ENCODE assay signal across 19 cellular contexts in the genomic region with DNA sequence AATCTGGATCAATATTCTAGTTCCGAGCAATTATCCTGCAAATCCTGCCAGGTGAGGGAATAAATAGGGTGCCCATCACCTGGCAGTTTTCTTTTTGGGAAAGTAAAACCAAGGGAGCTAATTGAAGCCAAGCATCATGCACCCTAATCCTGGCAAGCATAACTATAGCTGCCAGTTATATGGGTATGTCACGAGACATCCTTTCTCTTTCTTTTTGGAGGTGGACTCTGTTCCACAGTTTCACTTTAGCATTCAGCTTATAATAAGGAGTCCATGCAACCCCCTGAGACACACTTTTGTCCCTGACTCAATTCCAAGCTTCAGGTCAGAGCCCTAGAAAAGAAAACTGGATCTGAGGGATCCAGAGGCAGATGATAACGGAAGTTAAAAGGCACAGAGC.
"Had no signal": no experiment of that assay in that cellular context is flagged by ENCODE, and none has a peak within 500 bp of the region (broad histone marks: within the 10 kb centered on the region; RNA-seq: fewer than 3 reads in every experiment).

No MANE protein-coding gene starts in this region.

- H3K27ac Mint-ChIP-seq: dendritic cell treated with granulocyte-macrophage colony-stimulating factor and Interleukin-4, amounts not matched to agents 40 ng/mL and 50 ng/mL, for 4 days; effector memory CD8-positive, alpha-beta T cell; nephron; type B pancreatic cell had no signal

- ATAC-seq: effector memory CD8-positive, alpha-beta T cell; gastrocnemius medialis had no signal

- H3K27ac ChIP-seq: epithelial cell of prostate, esophagus muscularis mucosa, gastrocnemius medialis, sigmoid colon, skin epidermis, stomach, uterus had no signal

- H3K36me3 ChIP-seq: esophagus muscularis mucosa, gastrocnemius medialis, left lung, sigmoid colon, stomach, uterus had no signal

- H3K36me3 Mint-ChIP-seq: type B pancreatic cell had no signal

- H3K4me3 Mint-ChIP-seq: dendritic cell treated with granulocyte-macrophage colony-stimulating factor and Interleukin-4, amounts not matched to agents 40 ng/mL and 50 ng/mL, for 4 days; effector memory CD8-positive, alpha-beta T cell; nephron; type B pancreatic cell had no signal

- H3K9me3 Mint-ChIP-seq: dendritic cell treated with granulocyte-macrophage colony-stimulating factor and Interleukin-4, amounts not matched to agents 40 ng/mL and 50 ng/mL, for 4 days; effector memory CD8-positive, alpha-beta T cell; nephron; type B pancreatic cell had no signal

- H3K4me3 ChIP-seq: gastrocnemius medialis, left lung, lung, sigmoid colon, skin epidermis, stomach, uterus had no signal

- DNase-seq: effector memory CD8-positive, alpha-beta T cell; gastrocnemius medialis; left lung; mesenchymal stem cell; midbrain; posterior cingulate gyrus; sigmoid colon; stimulated activated CD4-positive, alpha-beta T cell treated with anti-CD3 and anti-CD28 coated beads, Interleukin-2, amount 100 ng/mL, for 24 hours; stimulated activated CD4-positive, alpha-beta T cell treated with anti-CD3 and anti-CD28 coated beads, Interleukin-4, amount 100 ng/mL, for 4 hours; stimulated activated naive CD4-positive, alpha-beta T cell; stomach; uterus had no signal

- H3K4me1 ChIP-seq: uterus had no signal

- H3K27me3 ChIP-seq: esophagus muscularis mucosa, gastrocnemius medialis, left lung, sigmoid colon, stomach, uterus had no signal

- H3K9me3 ChIP-seq: esophagus muscularis mucosa, gastrocnemius medialis, left lung, sigmoid colon, stomach, uterus had no signal
